In the genomic region with DNA sequence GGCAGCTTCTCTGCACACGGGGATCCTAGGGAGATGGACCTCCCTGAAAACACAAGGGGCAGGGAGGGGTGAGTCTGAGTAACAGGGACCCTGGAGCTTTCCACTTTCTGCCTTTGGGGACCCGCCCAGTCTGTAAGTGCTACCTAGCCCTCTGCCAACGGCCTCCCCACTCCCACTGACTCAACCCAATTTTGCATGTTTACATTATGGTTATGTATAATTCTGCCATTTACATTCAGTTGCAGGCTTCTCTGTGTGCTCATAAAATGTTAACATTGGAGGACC, we compare ENCODE assay signal across 17 cellular contexts.
DNase-seq lines count a peak whose midpoint lies in the region; ATAC-seq and TF ChIP-seq lines count a peak whose summit lies in the region.
"Had no signal": no experiment of that assay in that cellular context is flagged by ENCODE, and none has a peak within 500 bp of the region (broad histone marks: within the 10 kb centered on the region; RNA-seq: fewer than 3 reads in every experiment).

No MANE protein-coding gene starts in this region.

- no peak overlapping the region for H4K5ac ChIP-seq in mesendoderm (ENCODE audit: low read length)

- no peak overlapping the region for H2BK15ac ChIP-seq in mesendoderm (replicated peaks; ENCODE audit: low read depth)

- WGBS in mesendoderm (ENCODE audit: extremely low coverage, insufficient coverage, low lambda C conversion rate) = no CpG with 5 or more reads among the region's 3 CpGs

- H3K79me2 ChIP-seq in mesendoderm (ENCODE audit: control insufficient read depth, insufficient read depth, low read length) = no peaks in the 10 kb centered on the region

- CTCF ChIA-PET in activated CD4-positive, alpha-beta memory T cell treated with anti-CD3 and anti-CD28 coated beads for 36 hours (lab: Charles Lee) = no interaction called here

- no peak overlapping the region for H3K18ac ChIP-seq in mesendoderm (ENCODE audit: low read length)

- H3K4me3 ChIP-seq in effector memory CD4-positive, alpha-beta T cell (ENCODE audit: insufficient read depth, low read depth, low read length, poor library complexity, severe bottlenecking) = no peak overlapping the region
- H3K4me3 ChIP-seq in mesendoderm (ENCODE audit: low read length) = no peak overlapping the region
- H3K4me3 ChIP-seq: Peyer's patch had no signal

- DNase-seq in NCI-H146 (lab: John Stamatoyannopoulos, UW) (peak; percentile 16), NCI-H146 treated with DMSO at 0.1 percent for 48 hours (lab: John Stamatoyannopoulos, UW; ENCODE audit: unreplicated experiment) (no peak), NCI-H1436 treated with DMSO at 0.1 percent for 48 hours (lab: John Stamatoyannopoulos, UW) (peak; percentile 21), mesendoderm (no peak)
- no peak for DNase-seq in effector memory CD4-positive, alpha-beta T cell
- DNase-seq in activated CD4-positive, alpha-beta memory T cell treated with anti-CD3 and anti-CD28 coated beads for 36 hours = no peak
- DNase-seq: DMS 273 treated with DMSO at 0.1 percent for 48 hours, HCEC 1CT, Kasumi-1, NCI-H1930, NCI-H524, Peyer's patch, Right ventricle myocardium superior, SK-N-SH had no signal

- no peak overlapping the region for H2AK5ac ChIP-seq in mesendoderm (ENCODE audit: low read length)

- no peaks in the 10 kb centered on the region for H3K36me3 Mint-ChIP-seq in brain
- H3K36me3 Mint-ChIP-seq in stimulated activated memory B cell treated with anti-CD40 and anti-IgM and Interleukin-4, amounts not matched to agents 10 μg/mL and 1 μg/mL and 100 μg/mL, for 72 hours = no peaks in the 10 kb centered on the region
- no peaks in the 10 kb centered on the region for H3K36me3 Mint-ChIP-seq in activated CD4-positive, alpha-beta memory T cell treated with anti-CD3 and anti-CD28 coated beads for 36 hours

- no peaks in the 10 kb centered on the region for H3K4me1 ChIP-seq in effector memory CD4-positive, alpha-beta T cell (ENCODE audit: control insufficient read depth, insufficient read depth, low read length, poor library complexity, severe bottlenecking)
- H3K4me1 ChIP-seq in mesendoderm (ENCODE audit: control insufficient read depth, low read depth, low read length) = no peaks in the 10 kb centered on the region

- peaks cover 6% of the 10 kb centered on the region for H3K27me3 Mint-ChIP-seq in brain
- peaks cover 27% of the 10 kb centered on the region for H3K27me3 Mint-ChIP-seq in stimulated activated memory B cell treated with anti-CD40 and anti-IgM and Interleukin-4, amounts not matched to agents 10 μg/mL and 1 μg/mL and 100 μg/mL, for 72 hours
- H3K27me3 Mint-ChIP-seq in activated CD4-positive, alpha-beta memory T cell treated with anti-CD3 and anti-CD28 coated beads for 36 hours = peaks cover 2% of the 10 kb centered on the region

- H3K56ac ChIP-seq in mesendoderm (ENCODE audit: low read length) = no peak overlapping the region

- peaks cover 62% of the 10 kb centered on the region for H3K4me1 Mint-ChIP-seq in brain
- H3K4me1 Mint-ChIP-seq in stimulated activated memory B cell treated with anti-CD40 and anti-IgM and Interleukin-4, amounts not matched to agents 10 μg/mL and 1 μg/mL and 100 μg/mL, for 72 hours = no peaks in the 10 kb centered on the region
- no peaks in the 10 kb centered on the region for H3K4me1 Mint-ChIP-seq in activated CD4-positive, alpha-beta memory T cell treated with anti-CD3 and anti-CD28 coated beads for 36 hours (ENCODE audit: low read depth)

- H3K79me1 ChIP-seq in mesendoderm (ENCODE audit: low read length) = no peaks in the 10 kb centered on the region

- H3K27ac ChIP-seq in effector memory CD4-positive, alpha-beta T cell (ENCODE audit: insufficient read depth, low read length, poor library complexity, severe bottlenecking) = no peak overlapping the region
- no peak overlapping the region for H3K27ac ChIP-seq in mesendoderm (ENCODE audit: low read depth, low read length)
- H3K27ac ChIP-seq: 22Rv1, Peyer's patch had no signal

- intact Hi-C loops in activated CD4-positive, alpha-beta memory T cell treated with anti-CD3 and anti-CD28 coated beads for 36 hours (cut with micrococcal nuclease) = no loop called here

- H3K4me2 ChIP-seq in mesendoderm (ENCODE audit: low read length) = no peak overlapping the region
- H3K4me2 ChIP-seq: SK-N-SH had no signal

- H3K36me3 ChIP-seq in effector memory CD4-positive, alpha-beta T cell (ENCODE audit: control insufficient read depth, insufficient read depth, low read length) = no peaks in the 10 kb centered on the region
- no peaks in the 10 kb centered on the region for H3K36me3 ChIP-seq in mesendoderm (ENCODE audit: control insufficient read depth, insufficient read depth, low read length)
- H3K36me3 ChIP-seq: Peyer's patch had no signal

- no peak overlapping the region for H3K23ac ChIP-seq in mesendoderm (ENCODE audit: low read length)

- no peak overlapping the region for H4K8ac ChIP-seq in mesendoderm (ENCODE audit: low read depth, low read length)

- POLR2A ChIA-PET in activated CD4-positive, alpha-beta memory T cell treated with anti-CD3 and anti-CD28 coated beads for 36 hours (lab: Charles Lee) = no interaction called here

- H2BK120ac ChIP-seq in mesendoderm (ENCODE audit: low read depth, low read length) = no peak overlapping the region

- peak; percentile 7 for ATAC-seq in stimulated activated memory B cell treated with anti-CD40 and anti-IgM and Interleukin-4, amounts not matched to agents 10 μg/mL and 1 μg/mL and 100 μg/mL, for 72 hours

- H2BK5ac ChIP-seq in mesendoderm (ENCODE audit: low read length) = no peak overlapping the region

- no peaks in the 10 kb centered on the region for H3K9me3 ChIP-seq in effector memory CD4-positive, alpha-beta T cell (ENCODE audit: control insufficient read depth, low read length)
- H3K9me3 ChIP-seq: Peyer's patch, SK-N-SH had no signal

- H3K9ac ChIP-seq in mesendoderm (ENCODE audit: low read length) = no peak overlapping the region
- H3K9ac ChIP-seq: SK-N-SH had no signal

- H3K9me3 Mint-ChIP-seq in brain = no peaks in the 10 kb centered on the region
- H3K9me3 Mint-ChIP-seq in stimulated activated memory B cell treated with anti-CD40 and anti-IgM and Interleukin-4, amounts not matched to agents 10 μg/mL and 1 μg/mL and 100 μg/mL, for 72 hours = no peaks in the 10 kb centered on the region
- H3K9me3 Mint-ChIP-seq in activated CD4-positive, alpha-beta memory T cell treated with anti-CD3 and anti-CD28 coated beads for 36 hours = no peaks in the 10 kb centered on the region

- H3K4ac ChIP-seq in mesendoderm (ENCODE audit: low read depth, low read length) = no peak overlapping the region

- peak overlapping the region in 4 of 5 experiments; percentile 12 to 91 (median 60) for H3K27ac Mint-ChIP-seq in brain
- no peak overlapping the region for H3K27ac Mint-ChIP-seq in stimulated activated memory B cell treated with anti-CD40 and anti-IgM and Interleukin-4, amounts not matched to agents 10 μg/mL and 1 μg/mL and 100 μg/mL, for 72 hours
- H3K27ac Mint-ChIP-seq in activated CD4-positive, alpha-beta memory T cell treated with anti-CD3 and anti-CD28 coated beads for 36 hours = no peak overlapping the region

- no peak for TF ChIP-seq CTCF in brain (conservative IDR thresholded peaks at IDR 0.05)

- H3K27me3 ChIP-seq in effector memory CD4-positive, alpha-beta T cell (replicated peaks; ENCODE audit: control insufficient read depth, insufficient read depth, low read length, poor library complexity, severe bottlenecking) = peaks cover 4% of the 10 kb centered on the region
- H3K27me3 ChIP-seq in mesendoderm (ENCODE audit: insufficient read depth, low read length, poor library complexity) = no peaks in the 10 kb centered on the region
- H3K27me3 ChIP-seq: Peyer's patch had no signal

- no peak overlapping the region for H3K4me3 Mint-ChIP-seq in brain
- no peak overlapping the region for H3K4me3 Mint-ChIP-seq in stimulated activated memory B cell treated with anti-CD40 and anti-IgM and Interleukin-4, amounts not matched to agents 10 μg/mL and 1 μg/mL and 100 μg/mL, for 72 hours
- no peak overlapping the region for H3K4me3 Mint-ChIP-seq in activated CD4-positive, alpha-beta memory T cell treated with anti-CD3 and anti-CD28 coated beads for 36 hours

Comparison
In these comparisons a context has a peak if more than half of its experiments do, and no peak if none do; other contexts are left out.
1. DNase-seq: peak in NCI-H146 (single experiment) and NCI-H1436 treated with DMSO at 0.1 percent for 48 hours (single experiment); none in NCI-H146 treated with DMSO at 0.1 percent for 48 hours (single experiment), effector memory CD4-positive, alpha-beta T cell (0 of 3), mesendoderm (single experiment) and activated CD4-positive, alpha-beta memory T cell treated with anti-CD3 and anti-CD28 coated beads for 36 hours (single experiment).
2. H3K27ac Mint-ChIP-seq: peak in brain (4 of 5); none in stimulated activated memory B cell treated with anti-CD40 and anti-IgM and Interleukin-4, amounts not matched to agents 10 μg/mL and 1 μg/mL and 100 μg/mL, for 72 hours (single experiment) and activated CD4-positive, alpha-beta memory T cell treated with anti-CD3 and anti-CD28 coated beads for 36 hours (single experiment).